Comparison of ENCODE assay signal across 11 cellular contexts in the genomic region with DNA sequence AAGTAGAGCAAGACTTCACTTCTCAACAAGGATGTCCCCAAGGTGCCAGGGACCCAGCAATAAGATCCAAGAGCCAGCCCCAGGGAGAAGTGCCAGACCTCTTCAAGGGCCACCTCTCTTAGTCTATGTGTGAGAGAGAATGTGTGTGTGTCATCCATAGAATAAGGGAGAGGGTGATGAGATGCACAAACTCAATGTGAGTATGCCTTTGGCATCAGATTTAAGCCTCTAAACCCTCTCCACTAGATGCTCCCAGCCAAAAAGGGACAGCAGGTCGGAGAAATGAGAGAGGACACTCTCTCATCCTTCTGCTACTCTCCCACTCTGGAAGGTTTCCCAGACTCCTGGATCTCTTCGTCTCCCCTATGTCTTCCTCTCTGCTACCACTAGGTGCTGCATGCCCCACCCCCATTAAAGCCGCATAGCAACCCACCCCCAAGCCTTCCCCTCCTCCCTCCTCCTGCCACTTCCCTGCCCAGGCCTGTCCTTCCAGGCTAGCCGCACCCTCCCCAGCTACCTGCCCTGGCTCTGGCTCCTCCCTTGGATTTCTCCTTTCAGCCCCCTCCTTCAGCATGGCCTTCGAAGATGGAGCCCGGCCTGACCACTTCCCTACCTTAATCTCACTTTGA. TPM values are rescaled to one million over a fixed set of nuclear protein-coding genes. Genes with fewer than 3 reads are reported as not detected.
A peak's percentile ranks its signal among the peaks of the same experiment; 100 is the strongest.
DNase-seq lines count a peak whose midpoint lies in the region; ATAC-seq lines count a peak whose summit lies in the region.
"Had no signal": no experiment of that assay in that cellular context is flagged by ENCODE, and none has a peak within 500 bp of the region (broad histone marks: within the 10 kb centered on the region; RNA-seq: fewer than 3 reads in every experiment).

No MANE protein-coding gene starts in this region.

- ATAC-seq in stimulated activated naive CD8-positive, alpha-beta T cell treated with anti-CD3 and anti-CD28 coated beads, Interleukin-15, Interleukin-2, amounts not matched to agents 100 U/mL and 50 U/mL, for 24 hours, result no peak
- no peak for ATAC-seq in aorta (ENCODE audit: low FRiP score)
- no peak for ATAC-seq in GM18868 (IDR thresholded peaks at IDR 0.05; ENCODE audit: unreplicated experiment)
- ATAC-seq: GM12878 had no signal

- H3K36me3 Mint-ChIP-seq in stimulated activated naive CD8-positive, alpha-beta T cell treated with anti-CD3 and anti-CD28 coated beads, Interleukin-15, Interleukin-2, amounts not matched to agents 100 ng/mL and 50 ng/mL, for 24 hours (ENCODE audit: low read depth), result peaks cover 6% of the 10 kb centered on the region

- H3K9me3 Mint-ChIP-seq in stimulated activated naive CD8-positive, alpha-beta T cell treated with anti-CD3 and anti-CD28 coated beads, Interleukin-15, Interleukin-2, amounts not matched to agents 100 ng/mL and 50 ng/mL, for 24 hours, result no peaks in the 10 kb centered on the region

- no peak overlapping the region for H3K4me3 ChIP-seq in aorta (ENCODE audit: low read length in 2 of 2)
- H3K4me3 ChIP-seq: GM12878 had no signal

- 39 to 51% methylated on average over 6 of the region's 6 CpGs for WGBS in aorta, 2 donors

- peaks cover 72% of the 10 kb centered on the region for H3K4me1 Mint-ChIP-seq in stimulated activated naive CD8-positive, alpha-beta T cell treated with anti-CD3 and anti-CD28 coated beads, Interleukin-15, Interleukin-2, amounts not matched to agents 100 ng/mL and 50 ng/mL, for 24 hours (ENCODE audit: low read depth)

- H3K27ac ChIP-seq in layer of hippocampus (ENCODE audit: low read depth, low read length) (peak overlapping the region; percentile 31), aorta (ENCODE audit: low read depth in 1 of 2, low read length in 2 of 2) (peak overlapping the region; percentile 14 to 77)

- H3K9me3 ChIP-seq in aorta (ENCODE audit: control insufficient read depth, low read length), result no peaks in the 10 kb centered on the region

- no peak for DNase-seq in stimulated activated naive CD8-positive, alpha-beta T cell treated with anti-CD3 and anti-CD28 coated beads, Interleukin-15, Interleukin-2, amounts not matched to agents 100 U/mL and 50 U/mL, for 24 hours
- DNase-seq in amniotic epithelial cell (ENCODE audit: low read depth) (peak; percentile 32), aorta (peak; percentile 26 to 51), midbrain (lab: John Stamatoyannopoulos, UW) (no peak), AG20443 (ENCODE audit: low spot score) (no peak)
- DNase-seq: NCI-H2081 had no signal

- H3K4me3 Mint-ChIP-seq in stimulated activated naive CD8-positive, alpha-beta T cell treated with anti-CD3 and anti-CD28 coated beads, Interleukin-15, Interleukin-2, amounts not matched to agents 100 ng/mL and 50 ng/mL, for 24 hours, result peak overlapping the region; percentile 72

- H3K27me3 ChIP-seq in layer of hippocampus (ENCODE audit: control insufficient read depth, insufficient read depth, low read length), result no peaks in the 10 kb centered on the region
- no peaks in the 10 kb centered on the region for H3K27me3 ChIP-seq in aorta (ENCODE audit: control insufficient read depth in 1 of 2, insufficient read depth in 2 of 2, low read length in 1 of 2)

- H3K4me1 ChIP-seq in aorta (ENCODE audit: control insufficient read depth in 1 of 2, insufficient read depth in 2 of 2, low read length in 2 of 2), result no peaks in the 10 kb centered on the region

- intact Hi-C loops in aorta (cut with DNase I), result loop anchor here in 1 of 2 donors (5.0 kb wide), 1 partner anchor 43 kb away; a partner anchor contains a TSS

- no peaks in the 10 kb centered on the region for H3K27me3 Mint-ChIP-seq in stimulated activated naive CD8-positive, alpha-beta T cell treated with anti-CD3 and anti-CD28 coated beads, Interleukin-15, Interleukin-2, amounts not matched to agents 100 ng/mL and 50 ng/mL, for 24 hours

- peaks cover 0 to 2% of the 10 kb centered on the region in 2 donors for H3K36me3 ChIP-seq in aorta (ENCODE audit: control insufficient read depth in 1 of 2, insufficient read depth in 2 of 2, low read length in 1 of 2)

- H3K27ac Mint-ChIP-seq in stimulated activated naive CD8-positive, alpha-beta T cell treated with anti-CD3 and anti-CD28 coated beads, Interleukin-15, Interleukin-2, amounts not matched to agents 100 ng/mL and 50 ng/mL, for 24 hours, result peak overlapping the region; percentile 85

RNA-seq across cellular contexts. Expression of a gene that starts 7.6 kb away (rescaled TPM):
- 10 to 100 TPM; 32.7 to 63.9 TPM for total RNA-seq in aorta
- polyA plus RNA-seq in aorta, result 10 to 100 TPM; 14.5 to 35.6 TPM

RNA-seq across cellular contexts. Expression of a gene that starts 17.3 kb away (rescaled TPM):
- total RNA-seq in aorta, result 1 to 10 TPM; 3.2 to 5.8 TPM
- 1 to 10 TPM; 1.4 to 4.9 TPM for polyA plus RNA-seq in aorta
- total RNA-seq: endothelial cell of umbilical vein had no signal

RNA-seq across cellular contexts. Expression of a gene that starts 43.7 kb away (rescaled TPM):
- total RNA-seq in aorta, result 10 to 100 TPM; 52.7 to 74.4 TPM
- polyA plus RNA-seq in aorta, result 100 to 1,000 TPM in 1 of 2 donors, 1 to 10 TPM in 1; 5.0 to 118 TPM

RNA-seq across cellular contexts. Expression of a gene that starts 43.7 kb away (rescaled TPM):
- 1 to 10 TPM in 1 of 2 donors, under 1 TPM in 1; 0.49 to 2.8 TPM for total RNA-seq in aorta
- 1 to 10 TPM in 1 of 2 donors, under 1 TPM in 1; 0.38 to 2.5 TPM for polyA plus RNA-seq in aorta

RNA-seq across cellular contexts. Expression of a gene that starts 43.9 kb away (rescaled TPM):
- 10 to 100 TPM; 34.0 to 46.3 TPM for total RNA-seq in aorta
- 10 to 100 TPM in 1 of 2 donors, 1 to 10 TPM in 1; 4.1 to 15.7 TPM for polyA plus RNA-seq in aorta

Comparison
In these comparisons a context has a peak if more than half of its experiments do, and no peak if none do; other contexts are left out.
1. DNase-seq: peak in amniotic epithelial cell (single experiment) and aorta (2 of 2); none in stimulated activated naive CD8-positive, alpha-beta T cell treated with anti-CD3 and anti-CD28 coated beads, Interleukin-15, Interleukin-2, amounts not matched to agents 100 U/mL and 50 U/mL, for 24 hours (single experiment), midbrain (single experiment) and AG20443 (single experiment).